Comparison of ENCODE assay signal across 1 cellular context in the genomic region with DNA sequence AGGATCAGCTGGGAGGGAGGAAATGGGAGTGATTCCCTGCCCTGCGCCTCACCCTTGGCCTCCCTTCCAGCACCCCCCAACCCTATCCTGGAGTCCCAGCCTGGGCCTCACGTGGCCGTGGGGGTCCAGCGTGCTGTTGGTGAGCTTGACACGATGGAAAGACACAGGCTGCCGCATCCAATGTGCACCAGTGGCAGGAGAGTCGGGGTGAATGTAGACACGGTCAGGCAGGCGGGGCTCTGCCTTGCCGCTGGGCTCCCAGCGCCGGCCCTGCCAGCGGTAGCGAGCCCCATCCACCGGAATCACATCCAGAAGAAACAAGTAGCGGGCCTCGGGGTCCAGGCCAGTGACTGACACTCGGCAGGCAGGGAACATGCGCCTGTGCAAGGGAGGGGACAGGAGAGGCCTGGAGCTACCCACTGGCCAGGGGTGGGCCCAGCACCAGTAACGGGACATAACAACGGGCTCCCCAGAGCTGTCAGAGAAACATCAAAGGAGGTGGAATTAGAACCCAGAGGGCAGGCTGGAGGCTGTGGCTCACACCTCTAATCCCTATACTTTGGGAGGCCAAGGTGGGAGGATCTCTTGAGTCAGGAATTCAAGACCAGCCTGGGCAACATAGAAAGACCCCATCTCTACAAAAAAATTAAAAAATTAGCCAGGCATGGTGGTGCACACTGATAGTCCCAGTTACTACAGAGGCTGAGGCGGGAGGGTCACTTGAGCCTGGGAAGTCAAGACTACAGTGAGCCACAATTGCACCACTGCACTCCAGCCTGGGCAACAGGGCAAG.
TF ChIP-seq lines count a peak whose summit lies in the region.

No MANE protein-coding gene starts in this region.

TF ChIP-seq in HepG2, 621 proteins besides CTCF, POLR2A, EP300 and RAD21 (continued from another document and continues in another):
- TF ChIP-seq JUN (CRISPR knock-in tag; IDR thresholded peaks at IDR 0.05), result no peak
- TF ChIP-seq RBAK (CRISPR knock-in tag; IDR thresholded peaks at IDR 0.05), result 0 out of 2 replicates have a peak, but pooled peaks have one; percentile 36
- no peak for TF ChIP-seq CREM (IDR thresholded peaks at IDR 0.05)
- no peak for TF ChIP-seq CREM (CRISPR knock-in tag; IDR thresholded peaks at IDR 0.05)
- TF ChIP-seq, protein P1, sequence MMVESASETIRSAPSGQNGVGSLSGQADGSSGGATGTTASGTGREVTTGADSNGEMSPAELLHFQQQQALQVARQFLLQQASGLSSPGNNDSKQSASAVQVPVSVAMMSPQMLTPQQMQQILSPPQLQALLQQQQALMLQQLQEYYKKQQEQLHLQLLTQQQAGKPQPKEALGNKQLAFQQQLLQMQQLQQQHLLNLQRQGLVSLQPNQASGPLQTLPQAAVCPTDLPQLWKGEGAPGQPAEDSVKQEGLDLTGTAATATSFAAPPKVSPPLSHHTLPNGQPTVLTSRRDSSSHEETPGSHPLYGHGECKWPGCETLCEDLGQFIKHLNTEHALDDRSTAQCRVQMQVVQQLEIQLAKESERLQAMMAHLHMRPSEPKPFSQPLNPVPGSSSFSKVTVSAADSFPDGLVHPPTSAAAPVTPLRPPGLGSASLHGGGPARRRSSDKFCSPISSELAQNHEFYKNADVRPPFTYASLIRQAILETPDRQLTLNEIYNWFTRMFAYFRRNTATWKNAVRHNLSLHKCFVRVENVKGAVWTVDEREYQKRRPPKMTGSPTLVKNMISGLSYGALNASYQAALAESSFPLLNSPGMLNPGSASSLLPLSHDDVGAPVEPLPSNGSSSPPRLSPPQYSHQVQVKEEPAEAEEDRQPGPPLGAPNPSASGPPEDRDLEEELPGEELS (CRISPR knock-in tag; IDR thresholded peaks at IDR 0.05), result 0 out of 2 replicates have a peak, but pooled peaks have one; percentile 19
- no peak for TF ChIP-seq HES4 (CRISPR knock-in tag; IDR thresholded peaks at IDR 0.05; ENCODE audit: borderline replicate concordance)
- no peak; the same call in none of the 2 replicates for TF ChIP-seq ZMYM3 (CRISPR knock-in tag; IDR thresholded peaks at IDR 0.05)
- TF ChIP-seq ZNF34 (CRISPR knock-in tag; IDR thresholded peaks at IDR 0.05; ENCODE audit: borderline replicate concordance), result no peak
- TF ChIP-seq YEATS4 (CRISPR knock-in tag; IDR thresholded peaks at IDR 0.05; ENCODE audit: borderline replicate concordance), result no peak
- TF ChIP-seq ZNF549 (CRISPR knock-in tag; IDR thresholded peaks at IDR 0.05), result no peak
- TF ChIP-seq, protein P2, sequence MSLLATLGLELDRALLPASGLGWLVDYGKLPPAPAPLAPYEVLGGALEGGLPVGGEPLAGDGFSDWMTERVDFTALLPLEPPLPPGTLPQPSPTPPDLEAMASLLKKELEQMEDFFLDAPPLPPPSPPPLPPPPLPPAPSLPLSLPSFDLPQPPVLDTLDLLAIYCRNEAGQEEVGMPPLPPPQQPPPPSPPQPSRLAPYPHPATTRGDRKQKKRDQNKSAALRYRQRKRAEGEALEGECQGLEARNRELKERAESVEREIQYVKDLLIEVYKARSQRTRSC (CRISPR knock-in tag; IDR thresholded peaks at IDR 0.05; ENCODE audit: low read depth), result no peak
- no peak for TF ChIP-seq ZMAT3 (CRISPR knock-in tag; conservative IDR thresholded peaks at IDR 0.05)
- TF ChIP-seq, protein P3, sequence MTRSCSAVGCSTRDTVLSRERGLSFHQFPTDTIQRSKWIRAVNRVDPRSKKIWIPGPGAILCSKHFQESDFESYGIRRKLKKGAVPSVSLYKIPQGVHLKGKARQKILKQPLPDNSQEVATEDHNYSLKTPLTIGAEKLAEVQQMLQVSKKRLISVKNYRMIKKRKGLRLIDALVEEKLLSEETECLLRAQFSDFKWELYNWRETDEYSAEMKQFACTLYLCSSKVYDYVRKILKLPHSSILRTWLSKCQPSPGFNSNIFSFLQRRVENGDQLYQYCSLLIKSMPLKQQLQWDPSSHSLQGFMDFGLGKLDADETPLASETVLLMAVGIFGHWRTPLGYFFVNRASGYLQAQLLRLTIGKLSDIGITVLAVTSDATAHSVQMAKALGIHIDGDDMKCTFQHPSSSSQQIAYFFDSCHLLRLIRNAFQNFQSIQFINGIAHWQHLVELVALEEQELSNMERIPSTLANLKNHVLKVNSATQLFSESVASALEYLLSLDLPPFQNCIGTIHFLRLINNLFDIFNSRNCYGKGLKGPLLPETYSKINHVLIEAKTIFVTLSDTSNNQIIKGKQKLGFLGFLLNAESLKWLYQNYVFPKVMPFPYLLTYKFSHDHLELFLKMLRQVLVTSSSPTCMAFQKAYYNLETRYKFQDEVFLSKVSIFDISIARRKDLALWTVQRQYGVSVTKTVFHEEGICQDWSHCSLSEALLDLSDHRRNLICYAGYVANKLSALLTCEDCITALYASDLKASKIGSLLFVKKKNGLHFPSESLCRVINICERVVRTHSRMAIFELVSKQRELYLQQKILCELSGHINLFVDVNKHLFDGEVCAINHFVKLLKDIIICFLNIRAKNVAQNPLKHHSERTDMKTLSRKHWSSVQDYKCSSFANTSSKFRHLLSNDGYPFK (CRISPR knock-in tag; IDR thresholded peaks at IDR 0.05; ENCODE audit: borderline replicate concordance), result no peak; the same call in 1 of the 2 replicates
- TF ChIP-seq FOSL2 (CRISPR knock-in tag; IDR thresholded peaks at IDR 0.05), result no peak
- no peak for TF ChIP-seq MATR3 (CRISPR knock-in tag; IDR thresholded peaks at IDR 0.05)
- no peak for TF ChIP-seq HNRNPUL1 (IDR thresholded peaks at IDR 0.05; ENCODE audit: low read depth, low read length)
- no peak for TF ChIP-seq TRIM24 (CRISPR knock-in tag; IDR thresholded peaks at IDR 0.05)
- TF ChIP-seq ERF (CRISPR knock-in tag; IDR thresholded peaks at IDR 0.05), result no peak
- TF ChIP-seq FIP1L1 (IDR thresholded peaks at IDR 0.05; ENCODE audit: borderline replicate concordance, insufficient read depth, low read depth, low read length), result no peak
- TF ChIP-seq ARNT (IDR thresholded peaks at IDR 0.05), result no peak
- no peak for TF ChIP-seq MED1 (CRISPR knock-in tag; IDR thresholded peaks at IDR 0.05)
- no peak for TF ChIP-seq SIX4 (CRISPR knock-in tag; IDR thresholded peaks at IDR 0.05)
- TF ChIP-seq, protein P4, sequence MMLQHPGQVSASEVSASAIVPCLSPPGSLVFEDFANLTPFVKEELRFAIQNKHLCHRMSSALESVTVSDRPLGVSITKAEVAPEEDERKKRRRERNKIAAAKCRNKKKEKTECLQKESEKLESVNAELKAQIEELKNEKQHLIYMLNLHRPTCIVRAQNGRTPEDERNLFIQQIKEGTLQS (CRISPR knock-in tag; IDR thresholded peaks at IDR 0.05), result no peak
- TF ChIP-seq ZNF720 (CRISPR knock-in tag; IDR thresholded peaks at IDR 0.05), result no peak
- TF ChIP-seq ZNF761 (CRISPR knock-in tag; conservative IDR thresholded peaks at IDR 0.05), result no peak
- TF ChIP-seq NONO (IDR thresholded peaks at IDR 0.05), result no peak
- TF ChIP-seq NONO (CRISPR knock-in tag; conservative IDR thresholded peaks at IDR 0.05), result 0 out of 2 replicates have a peak, but pooled peaks have one; percentile 26
- no peak for TF ChIP-seq ZFP62 (CRISPR knock-in tag; IDR thresholded peaks at IDR 0.05)
- TF ChIP-seq, protein P5, sequence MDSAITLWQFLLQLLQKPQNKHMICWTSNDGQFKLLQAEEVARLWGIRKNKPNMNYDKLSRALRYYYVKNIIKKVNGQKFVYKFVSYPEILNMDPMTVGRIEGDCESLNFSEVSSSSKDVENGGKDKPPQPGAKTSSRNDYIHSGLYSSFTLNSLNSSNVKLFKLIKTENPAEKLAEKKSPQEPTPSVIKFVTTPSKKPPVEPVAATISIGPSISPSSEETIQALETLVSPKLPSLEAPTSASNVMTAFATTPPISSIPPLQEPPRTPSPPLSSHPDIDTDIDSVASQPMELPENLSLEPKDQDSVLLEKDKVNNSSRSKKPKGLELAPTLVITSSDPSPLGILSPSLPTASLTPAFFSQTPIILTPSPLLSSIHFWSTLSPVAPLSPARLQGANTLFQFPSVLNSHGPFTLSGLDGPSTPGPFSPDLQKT (CRISPR knock-in tag; IDR thresholded peaks at IDR 0.05; ENCODE audit: borderline replicate concordance), result no peak
- TF ChIP-seq, protein P6, sequence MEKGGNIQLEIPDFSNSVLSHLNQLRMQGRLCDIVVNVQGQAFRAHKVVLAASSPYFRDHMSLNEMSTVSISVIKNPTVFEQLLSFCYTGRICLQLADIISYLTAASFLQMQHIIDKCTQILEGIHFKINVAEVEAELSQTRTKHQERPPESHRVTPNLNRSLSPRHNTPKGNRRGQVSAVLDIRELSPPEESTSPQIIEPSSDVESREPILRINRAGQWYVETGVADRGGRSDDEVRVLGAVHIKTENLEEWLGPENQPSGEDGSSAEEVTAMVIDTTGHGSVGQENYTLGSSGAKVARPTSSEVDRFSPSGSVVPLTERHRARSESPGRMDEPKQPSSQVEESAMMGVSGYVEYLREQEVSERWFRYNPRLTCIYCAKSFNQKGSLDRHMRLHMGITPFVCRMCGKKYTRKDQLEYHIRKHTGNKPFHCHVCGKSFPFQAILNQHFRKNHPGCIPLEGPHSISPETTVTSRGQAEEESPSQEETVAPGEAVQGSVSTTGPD (CRISPR knock-in tag; IDR thresholded peaks at IDR 0.05), result no peak
- no peak for TF ChIP-seq HNRNPK (IDR thresholded peaks at IDR 0.05; ENCODE audit: low read depth, low read length, poor library complexity, severe bottlenecking)
- no peak for TF ChIP-seq MIER2 (CRISPR knock-in tag; IDR thresholded peaks at IDR 0.05)
- no peak for TF ChIP-seq NFIC (IDR thresholded peaks at IDR 0.05; ENCODE audit: low read length)
- TF ChIP-seq, protein P7, sequence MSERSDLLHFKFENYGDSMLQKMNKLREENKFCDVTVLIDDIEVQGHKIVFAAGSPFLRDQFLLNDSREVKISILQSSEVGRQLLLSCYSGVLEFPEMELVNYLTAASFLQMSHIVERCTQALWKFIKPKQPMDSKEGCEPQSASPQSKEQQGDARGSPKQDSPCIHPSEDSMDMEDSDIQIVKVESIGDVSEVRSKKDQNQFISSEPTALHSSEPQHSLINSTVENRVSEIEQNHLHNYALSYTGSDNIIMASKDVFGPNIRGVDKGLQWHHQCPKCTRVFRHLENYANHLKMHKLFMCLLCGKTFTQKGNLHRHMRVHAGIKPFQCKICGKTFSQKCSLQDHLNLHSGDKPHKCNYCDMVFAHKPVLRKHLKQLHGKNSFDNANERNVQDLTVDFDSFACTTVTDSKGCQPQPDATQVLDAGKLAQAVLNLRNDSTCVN (CRISPR knock-in tag; IDR thresholded peaks at IDR 0.05; ENCODE audit: borderline replicate concordance), result no peak
- TF ChIP-seq, protein P8, sequence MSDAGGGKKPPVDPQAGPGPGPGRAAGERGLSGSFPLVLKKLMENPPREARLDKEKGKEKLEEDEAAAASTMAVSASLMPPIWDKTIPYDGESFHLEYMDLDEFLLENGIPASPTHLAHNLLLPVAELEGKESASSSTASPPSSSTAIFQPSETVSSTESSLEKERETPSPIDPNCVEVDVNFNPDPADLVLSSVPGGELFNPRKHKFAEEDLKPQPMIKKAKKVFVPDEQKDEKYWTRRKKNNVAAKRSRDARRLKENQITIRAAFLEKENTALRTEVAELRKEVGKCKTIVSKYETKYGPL (CRISPR knock-in tag; IDR thresholded peaks at IDR 0.05), result no peak
- no peak for TF ChIP-seq SMARCC2 (IDR thresholded peaks at IDR 0.05)
- no peak for TF ChIP-seq GTF2F1 (IDR thresholded peaks at IDR 0.05; ENCODE audit: low read length)
- no peak for TF ChIP-seq HIVEP1 (CRISPR knock-in tag; IDR thresholded peaks at IDR 0.05)
- TF ChIP-seq SRY (CRISPR knock-in tag; IDR thresholded peaks at IDR 0.05), result 0 out of 2 replicates have a peak, but pooled peaks have one; percentile 63
- TF ChIP-seq SYNCRIP (IDR thresholded peaks at IDR 0.05; ENCODE audit: insufficient read depth, low read depth, low read length), result no peak
- no peak; the same call in 1 of the 2 replicates for TF ChIP-seq ZSCAN21 (CRISPR knock-in tag; IDR thresholded peaks at IDR 0.05; ENCODE audit: borderline replicate concordance)
- TF ChIP-seq SALL1 (CRISPR knock-in tag; IDR thresholded peaks at IDR 0.05), result no peak
- TF ChIP-seq, protein P9, sequence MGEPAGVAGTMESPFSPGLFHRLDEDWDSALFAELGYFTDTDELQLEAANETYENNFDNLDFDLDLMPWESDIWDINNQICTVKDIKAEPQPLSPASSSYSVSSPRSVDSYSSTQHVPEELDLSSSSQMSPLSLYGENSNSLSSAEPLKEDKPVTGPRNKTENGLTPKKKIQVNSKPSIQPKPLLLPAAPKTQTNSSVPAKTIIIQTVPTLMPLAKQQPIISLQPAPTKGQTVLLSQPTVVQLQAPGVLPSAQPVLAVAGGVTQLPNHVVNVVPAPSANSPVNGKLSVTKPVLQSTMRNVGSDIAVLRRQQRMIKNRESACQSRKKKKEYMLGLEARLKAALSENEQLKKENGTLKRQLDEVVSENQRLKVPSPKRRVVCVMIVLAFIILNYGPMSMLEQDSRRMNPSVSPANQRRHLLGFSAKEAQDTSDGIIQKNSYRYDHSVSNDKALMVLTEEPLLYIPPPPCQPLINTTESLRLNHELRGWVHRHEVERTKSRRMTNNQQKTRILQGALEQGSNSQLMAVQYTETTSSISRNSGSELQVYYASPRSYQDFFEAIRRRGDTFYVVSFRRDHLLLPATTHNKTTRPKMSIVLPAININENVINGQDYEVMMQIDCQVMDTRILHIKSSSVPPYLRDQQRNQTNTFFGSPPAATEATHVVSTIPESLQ (CRISPR knock-in tag; conservative IDR thresholded peaks at IDR 0.05), result no peak
- TF ChIP-seq, protein P10, sequence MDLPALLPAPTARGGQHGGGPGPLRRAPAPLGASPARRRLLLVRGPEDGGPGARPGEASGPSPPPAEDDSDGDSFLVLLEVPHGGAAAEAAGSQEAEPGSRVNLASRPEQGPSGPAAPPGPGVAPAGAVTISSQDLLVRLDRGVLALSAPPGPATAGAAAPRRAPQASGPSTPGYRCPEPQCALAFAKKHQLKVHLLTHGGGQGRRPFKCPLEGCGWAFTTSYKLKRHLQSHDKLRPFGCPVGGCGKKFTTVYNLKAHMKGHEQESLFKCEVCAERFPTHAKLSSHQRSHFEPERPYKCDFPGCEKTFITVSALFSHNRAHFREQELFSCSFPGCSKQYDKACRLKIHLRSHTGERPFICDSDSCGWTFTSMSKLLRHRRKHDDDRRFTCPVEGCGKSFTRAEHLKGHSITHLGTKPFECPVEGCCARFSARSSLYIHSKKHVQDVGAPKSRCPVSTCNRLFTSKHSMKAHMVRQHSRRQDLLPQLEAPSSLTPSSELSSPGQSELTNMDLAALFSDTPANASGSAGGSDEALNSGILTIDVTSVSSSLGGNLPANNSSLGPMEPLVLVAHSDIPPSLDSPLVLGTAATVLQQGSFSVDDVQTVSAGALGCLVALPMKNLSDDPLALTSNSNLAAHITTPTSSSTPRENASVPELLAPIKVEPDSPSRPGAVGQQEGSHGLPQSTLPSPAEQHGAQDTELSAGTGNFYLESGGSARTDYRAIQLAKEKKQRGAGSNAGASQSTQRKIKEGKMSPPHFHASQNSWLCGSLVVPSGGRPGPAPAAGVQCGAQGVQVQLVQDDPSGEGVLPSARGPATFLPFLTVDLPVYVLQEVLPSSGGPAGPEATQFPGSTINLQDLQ (CRISPR knock-in tag; IDR thresholded peaks at IDR 0.05), result peak; percentile 34; the same call in 1 of the 2 replicates
- peak; percentile 37; the same call in 1 of the 2 replicates for TF ChIP-seq DMAP1 (CRISPR knock-in tag; IDR thresholded peaks at IDR 0.05)
- TF ChIP-seq SSRP1 (CRISPR knock-in tag; IDR thresholded peaks at IDR 0.05), result no peak
- TF ChIP-seq ZNF143 (CRISPR knock-in tag; IDR thresholded peaks at IDR 0.05), result 0 out of 2 replicates have a peak, but pooled peaks have one; percentile 36
- TF ChIP-seq NFE2L1 (CRISPR knock-in tag; IDR thresholded peaks at IDR 0.05; ENCODE audit: borderline replicate concordance), result no peak
- no peak for TF ChIP-seq HNRNPH1 (optimal IDR thresholded peaks at IDR 0.05; ENCODE audit: low read depth, low read length)
- no peak for TF ChIP-seq TOE1 (CRISPR knock-in tag; IDR thresholded peaks at IDR 0.05)
- no peak for TF ChIP-seq ZNF790 (CRISPR knock-in tag; IDR thresholded peaks at IDR 0.05; ENCODE audit: borderline replicate concordance)
